In genomic region chr1:39940980-39941871, GRCh38 we compare ENCODE assay signal across 25 cellular contexts. TPM values are rescaled to one million over a fixed set of nuclear protein-coding genes. Genes with fewer than 3 reads are reported as not detected.
DNase-seq lines count a peak whose midpoint lies in the region; ATAC-seq and TF ChIP-seq lines count a peak whose summit lies in the region.
"Had no signal": no experiment of that assay in that cellular context is flagged by ENCODE, and none has a peak within 500 bp of the region (broad histone marks: within the 10 kb centered on the region; RNA-seq: fewer than 3 reads in every experiment).

No MANE protein-coding gene starts in this region.

- TF ChIP-seq CTCF in Peyer's patch (IDR thresholded peaks at IDR 0.05) (no peak), foreskin keratinocyte (conservative IDR thresholded peaks at IDR 0.05) (no peak)

- TF ChIP-seq POLR2A in Peyer's patch (IDR thresholded peaks at IDR 0.05) = no peak

- H3K27ac ChIP-seq in Peyer's patch (no peak overlapping the region), foreskin keratinocyte (no peak overlapping the region)
- H3K27ac ChIP-seq: gastroesophageal sphincter, hepatocyte, right lobe of liver, tibial nerve, VCaP had no signal

- H3K36me3 ChIP-seq in Peyer's patch = no peaks in the 10 kb centered on the region
- H3K36me3 ChIP-seq: BE2C, gastroesophageal sphincter, right lobe of liver, spleen, tibial nerve had no signal

- ATAC-seq in esophagus mucosa (peak; percentile 22), HG02763 (IDR thresholded peaks at IDR 0.05; ENCODE audit: unreplicated experiment) (no peak), foreskin keratinocyte (no peak)
- ATAC-seq in stimulated activated naive B cell treated with anti-CD40 and anti-IgM and Interleukin-4, amounts not matched to agents 10 μg/mL and 1 μg/mL and 100 μg/mL, for 72 hours (replicated peaks) = no peak
- ATAC-seq: activated CD8-positive, alpha-beta T cell treated with anti-CD3 and anti-CD28 coated beads, Interleukin-2, amount 10 ng/mL, durations not matched to agents 7 days and 5 days had no signal

- no peaks in the 10 kb centered on the region for H3K9me3 ChIP-seq in Peyer's patch
- H3K9me3 ChIP-seq: BE2C, gastroesophageal sphincter, right lobe of liver, spleen, tibial nerve had no signal

- H3K27me3 Mint-ChIP-seq in stimulated activated naive B cell treated with anti-CD40 and anti-IgM and Interleukin-4, amounts not matched to agents 10 μg/mL and 1 μg/mL and 100 μg/mL, for 72 hours = peaks cover 4 to 7% of the 10 kb centered on the region in 2 donors
- H3K27me3 Mint-ChIP-seq: memory B cell had no signal

- H3K27me3 ChIP-seq in Peyer's patch (no peaks in the 10 kb centered on the region), foreskin keratinocyte (no peaks in the 10 kb centered on the region)
- H3K27me3 ChIP-seq: BE2C, hepatocyte, right lobe of liver, tibial nerve had no signal

- H3K4me1 Mint-ChIP-seq in stimulated activated naive B cell treated with anti-CD40 and anti-IgM and Interleukin-4, amounts not matched to agents 10 μg/mL and 1 μg/mL and 100 μg/mL, for 72 hours = peaks cover 8 to 10% of the 10 kb centered on the region in 2 donors

- H3K4me3 ChIP-seq in Peyer's patch = no peak overlapping the region
- H3K4me3 ChIP-seq: gastroesophageal sphincter, hepatocyte, right lobe of liver, spleen, tibial nerve had no signal

- H3K27ac Mint-ChIP-seq in stimulated activated naive B cell treated with anti-CD40 and anti-IgM and Interleukin-4, amounts not matched to agents 10 μg/mL and 1 μg/mL and 100 μg/mL, for 72 hours = peak overlapping the region; percentile 11
- H3K27ac Mint-ChIP-seq: activated CD8-positive, alpha-beta T cell treated with anti-CD3 and anti-CD28 coated beads, Interleukin-2, amount 10 ng/mL, durations not matched to agents 7 days and 5 days; activated naive CD4-positive, alpha-beta T cell treated with anti-CD3 and anti-CD28 coated beads, Interleukin-2, amount 10 ng/mL, durations not matched to agents 7 days and 5 days; memory B cell had no signal

- no peak overlapping the region for H3K4me3 Mint-ChIP-seq in stimulated activated naive B cell treated with anti-CD40 and anti-IgM and Interleukin-4, amounts not matched to agents 10 μg/mL and 1 μg/mL and 100 μg/mL, for 72 hours
- H3K4me3 Mint-ChIP-seq: activated CD8-positive, alpha-beta T cell treated with anti-CD3 and anti-CD28 coated beads, Interleukin-2, amount 10 ng/mL, durations not matched to agents 7 days and 5 days; activated naive CD4-positive, alpha-beta T cell treated with anti-CD3 and anti-CD28 coated beads, Interleukin-2, amount 10 ng/mL, durations not matched to agents 7 days and 5 days; memory B cell had no signal

- DNase-seq in DMS79 treated with DMSO at 0.1 percent for 48 hours (lab: John Stamatoyannopoulos, UW) (peak; percentile 94), NCI-H2029 treated with DMSO at 0.1 percent for 48 hours (lab: John Stamatoyannopoulos, UW) (peak; percentile 99), Peyer's patch (no peak), NOMO-1 treated with dmso at 0.1 percent for 144 hours (lab: John Stamatoyannopoulos, UW; ENCODE audit: unreplicated experiment) (no peak), foreskin keratinocyte (no peak)
- DNase-seq in stimulated activated naive B cell treated with anti-CD40 and anti-IgM and Interleukin-4, amounts not matched to agents 10 μg/mL and 1 μg/mL and 100 μg/mL, for 72 hours = no peak
- DNase-seq: activated CD4-positive, alpha-beta T cell treated with anti-CD3 and anti-CD28 coated beads for 4 hours; activated CD8-positive, alpha-beta T cell treated with anti-CD3 and anti-CD28 coated beads, Interleukin-2, amount 10 ng/mL, durations not matched to agents 7 days and 5 days; activated naive CD4-positive, alpha-beta T cell treated with anti-CD3 and anti-CD28 coated beads, Interleukin-2, amount 10 ng/mL, durations not matched to agents 7 days and 5 days; BE2C; HCEC 1CT; IMR-90; NCI-H1048; NCI-H1694 treated with DMSO at 0.1 percent for 48 hours; NCI-H2227 treated with DMSO at 0.1 percent for 48 hours; stimulated activated CD4-positive, alpha-beta T cell treated with anti-CD3 and anti-CD28 coated beads, Interleukin-2, amount 100 ng/mL, for 48 hours had no signal

- H3K9me3 Mint-ChIP-seq in stimulated activated naive B cell treated with anti-CD40 and anti-IgM and Interleukin-4, amounts not matched to agents 10 μg/mL and 1 μg/mL and 100 μg/mL, for 72 hours = no peaks in the 10 kb centered on the region
- H3K9me3 Mint-ChIP-seq: activated naive CD4-positive, alpha-beta T cell treated with anti-CD3 and anti-CD28 coated beads, Interleukin-2, amount 10 ng/mL, durations not matched to agents 7 days and 5 days; memory B cell had no signal

- H3K4me1 ChIP-seq in Peyer's patch (peaks cover 0 to 19% (median 0%) of the 10 kb centered on the region in 4 donors), foreskin keratinocyte (peaks cover 13% of the 10 kb centered on the region)
- H3K4me1 ChIP-seq: BE2C, gastroesophageal sphincter had no signal

- H3K36me3 Mint-ChIP-seq in stimulated activated naive B cell treated with anti-CD40 and anti-IgM and Interleukin-4, amounts not matched to agents 10 μg/mL and 1 μg/mL and 100 μg/mL, for 72 hours = no peaks in the 10 kb centered on the region
- H3K36me3 Mint-ChIP-seq: activated naive CD4-positive, alpha-beta T cell treated with anti-CD3 and anti-CD28 coated beads, Interleukin-2, amount 10 ng/mL, durations not matched to agents 7 days and 5 days; memory B cell had no signal

RNA-seq across cellular contexts. Expression of gene MFSD2A, which starts 13.7 kb away (rescaled TPM):
- total RNA-seq in esophagus mucosa (25.2 TPM), Peyer's patch (100 to 1,000 TPM in 2 of 4 donors, 10 to 100 TPM in 1, 1 to 10 TPM in 1; 6.6 to 239 (median 132) TPM), foreskin keratinocyte (55.1 and 62.0 TPM in 2 replicates)
- polyA plus RNA-seq in foreskin keratinocyte = 47.6 and 49.8 TPM in 2 replicates

RNA-seq across cellular contexts. Expression of gene MYCL, which starts 39.5 kb away (rescaled TPM):
- 16.9 TPM for total RNA-seq in esophagus mucosa
- 10 to 100 TPM in 3 of 4 donors, 1 to 10 TPM in 1; 9.9 to 28.4 (median 14.0) TPM for total RNA-seq in Peyer's patch
- 5.6 and 6.1 TPM in 2 replicates for total RNA-seq in foreskin keratinocyte
- 3.3 TPM in 2 replicates for polyA plus RNA-seq in foreskin keratinocyte
- total RNA-seq: activated CD8-positive, alpha-beta T cell treated with anti-CD3 and anti-CD28 coated beads, Interleukin-2, amount 10 ng/mL, durations not matched to agents 7 days and 5 days had no signal

RNA-seq across cellular contexts. Expression of gene TRIT1, which starts 57.9 kb away (rescaled TPM):
- 18.4 TPM for total RNA-seq in esophagus mucosa
- total RNA-seq in Peyer's patch = 10 to 100 TPM; 13.7 to 52.0 (median 18.1) TPM
- 23.9 and 25.8 TPM in 2 replicates for total RNA-seq in foreskin keratinocyte
- polyA plus RNA-seq in foreskin keratinocyte = 15.9 and 17.0 TPM in 2 replicates

Comparison
In these comparisons a context has a peak if more than half of its experiments do, and no peak if none do; other contexts are left out.
1. DNase-seq: peak in DMS79 treated with DMSO at 0.1 percent for 48 hours (single experiment) and NCI-H2029 treated with DMSO at 0.1 percent for 48 hours (single experiment); none in stimulated activated naive B cell treated with anti-CD40 and anti-IgM and Interleukin-4, amounts not matched to agents 10 μg/mL and 1 μg/mL and 100 μg/mL, for 72 hours (single experiment), Peyer's patch (0 of 3), NOMO-1 treated with dmso at 0.1 percent for 144 hours (single experiment) and foreskin keratinocyte (0 of 2).